23 cellular contexts compared by ENCODE assay signal in the genomic region with DNA sequence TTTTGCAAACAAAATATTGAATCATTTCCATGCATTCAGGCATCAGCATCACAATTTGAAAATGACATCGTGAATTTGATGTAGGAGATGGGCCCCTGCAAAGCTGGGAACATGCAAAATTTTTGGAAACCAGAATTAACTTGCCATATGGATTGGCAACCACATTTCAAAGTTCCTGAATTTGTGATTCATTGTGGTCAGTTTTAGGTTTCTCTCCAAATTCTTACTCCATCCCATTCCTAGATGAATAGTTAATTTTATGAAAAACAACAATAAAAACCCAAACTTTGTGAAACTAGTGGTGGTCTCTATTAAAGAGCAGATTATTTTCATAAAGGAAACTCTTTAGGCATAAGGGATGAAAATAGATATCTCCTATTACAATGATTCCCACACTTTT.
"Had no signal": no experiment of that assay in that cellular context is flagged by ENCODE, and none has a peak within 500 bp of the region (broad histone marks: within the 10 kb centered on the region; RNA-seq: fewer than 3 reads in every experiment).

No MANE protein-coding gene starts in this region.

- H3K4me1 Mint-ChIP-seq: activated CD4-positive, alpha-beta T cell treated with anti-CD3 and anti-CD28 coated beads, Interleukin-2, amount 10 ng/mL, durations not matched to agents 24 days and 14 days; activated naive CD4-positive, alpha-beta T cell treated with anti-CD3 and anti-CD28 coated beads, Interleukin-2, amount 50 U/mL, for 24 hours had no signal

- H3K27me3 Mint-ChIP-seq: activated CD4-positive, alpha-beta T cell treated with anti-CD3 and anti-CD28 coated beads, Interleukin-2, amount 10 ng/mL, durations not matched to agents 24 days and 14 days had no signal

- H3K36me3 Mint-ChIP-seq: activated CD4-positive, alpha-beta memory T cell treated with anti-CD3 and anti-CD28 coated beads for 36 hours; activated naive CD4-positive, alpha-beta T cell treated with anti-CD3 and anti-CD28 coated beads, Interleukin-2, amount 50 U/mL, for 24 hours; WTC11 had no signal

- H3K4me3 Mint-ChIP-seq: activated CD4-positive, alpha-beta memory T cell treated with anti-CD3 and anti-CD28 coated beads for 36 hours; activated CD4-positive, alpha-beta T cell treated with anti-CD3 and anti-CD28 coated beads, Interleukin-2, amount 10 ng/mL, durations not matched to agents 24 days and 14 days; activated naive CD4-positive, alpha-beta T cell treated with anti-CD3 and anti-CD28 coated beads, Interleukin-2, amount 50 U/mL, for 24 hours; WTC11 had no signal

- H3K27ac Mint-ChIP-seq: activated CD4-positive, alpha-beta memory T cell treated with anti-CD3 and anti-CD28 coated beads for 36 hours; activated CD4-positive, alpha-beta T cell treated with anti-CD3 and anti-CD28 coated beads, Interleukin-2, amount 10 ng/mL, durations not matched to agents 24 days and 14 days; activated naive CD4-positive, alpha-beta T cell treated with anti-CD3 and anti-CD28 coated beads, Interleukin-2, amount 50 U/mL, for 24 hours; WTC11 had no signal

- DNase-seq: activated CD4-positive, alpha-beta memory T cell treated with anti-CD3 and anti-CD28 coated beads for 36 hours; activated CD4-positive, alpha-beta T cell treated with anti-CD3 and anti-CD28 coated beads, Interleukin-2, amount 10 ng/mL, durations not matched to agents 24 days and 14 days; activated CD4-positive, CD25-positive, alpha-beta regulatory T cell treated with anti-CD3 and anti-CD28 coated beads, Interleukin-2, amount 50 U/mL, for 72 hours; activated CD8-positive, alpha-beta memory T cell treated with anti-CD3 and anti-CD28 coated beads for 24 hours; aorta; body of pancreas; central memory CD4-positive, alpha-beta T cell; NCI-H1092; NCI-H1417; NCI-H1694; NCI-H2029; NCI-H2107; NCI-H2171 treated with DMSO at 0.1 percent for 48 hours; NCI-H226; NCI-H526 treated with DMSO at 0.1 percent for 48 hours; NK-92 treated with Interleukin-12 subunit alpha and Interleukin-12 subunit beta, amount 100 ng/mL, for 24 hours; OCI-M1; Right ventricle myocardium superior; SJCRH30; SK-N-SH had no signal

- H3K9me3 Mint-ChIP-seq: activated CD4-positive, alpha-beta memory T cell treated with anti-CD3 and anti-CD28 coated beads for 36 hours; activated CD4-positive, alpha-beta T cell treated with anti-CD3 and anti-CD28 coated beads, Interleukin-2, amount 10 ng/mL, durations not matched to agents 24 days and 14 days; activated naive CD4-positive, alpha-beta T cell treated with anti-CD3 and anti-CD28 coated beads, Interleukin-2, amount 50 U/mL, for 24 hours had no signal

- ATAC-seq: body of pancreas, Panc1, WTC11 had no signal
